Comparison of ENCODE assay signal across 12 cellular contexts in genomic region chr7:120550494-120551048, GRCh38.
DNase-seq lines count a peak whose midpoint lies in the region; ATAC-seq and TF ChIP-seq lines count a peak whose summit lies in the region.
"Had no signal": no experiment of that assay in that cellular context is flagged by ENCODE, and none has a peak within 500 bp of the region (broad histone marks: within the 10 kb centered on the region; RNA-seq: fewer than 3 reads in every experiment).

No MANE protein-coding gene starts in this region.

- intact Hi-C loops in PC-3 (cut with micrococcal nuclease), result loop anchor here (5.0 kb wide), 1 partner anchor 213 kb away; no protein-coding TSS in a partner anchor

- H3K79me1 ChIP-seq in mesenchymal stem cell (replicated peaks; ENCODE audit: low read length, poor library complexity, severe bottlenecking), result no peaks in the 10 kb centered on the region

- H3K4me3 ChIP-seq in PC-3 (ENCODE audit: low read length) (no peak overlapping the region), mesenchymal stem cell (ENCODE audit: insufficient read depth in 1 of 2, low read depth in 1 of 2, low read length in 2 of 2) (no peak overlapping the region), foreskin fibroblast (ENCODE audit: low read depth in 1 of 2, low read length in 2 of 2) (no peak overlapping the region)
- H3K4me3 ChIP-seq: SJSA1 had no signal

- H2AK5ac ChIP-seq in mesenchymal stem cell (ENCODE audit: low read length, severe bottlenecking), result no peak overlapping the region

- no peak overlapping the region for H3K4me2 ChIP-seq in PC-3 (ENCODE audit: low read length)
- no peak overlapping the region for H3K4me2 ChIP-seq in mesenchymal stem cell (ENCODE audit: low read length, poor library complexity, severe bottlenecking)

- no peak overlapping the region for H4K8ac ChIP-seq in mesenchymal stem cell (ENCODE audit: low read length)

- no peaks in the 10 kb centered on the region for H3F3A ChIP-seq in PC-3 (ENCODE audit: low read length, unreplicated experiment)

- H3K9me3 Mint-ChIP-seq in activated T-cell treated with anti-CD3 and anti-CD28 coated beads, Interleukin-2, amount 50 U/mL, for 24 hours, result no peaks in the 10 kb centered on the region

- H3K79me2 ChIP-seq in PC-3 (ENCODE audit: low read length), result no peaks in the 10 kb centered on the region

- BruUV-seq in PC-3 (replicated peaks; lab: Mats Ljungman, UMichigan), result no TSS peak

- peak; percentile 39 for ATAC-seq in HG03095 (IDR thresholded peaks at IDR 0.05; ENCODE audit: unreplicated experiment)
- ATAC-seq in PC-3, result peak; percentile 64
- ATAC-seq in GM21529 (IDR thresholded peaks at IDR 0.05; ENCODE audit: unreplicated experiment), result no peak
- ATAC-seq: activated CD8-positive, alpha-beta T cell treated with anti-CD3 and anti-CD28 coated beads, Interleukin-2, amount 10 ng/mL, durations not matched to agents 7 days and 5 days had no signal

- H4K20me1 ChIP-seq in PC-3 (ENCODE audit: low read length), result no peaks in the 10 kb centered on the region

- H3K14ac ChIP-seq in mesenchymal stem cell (ENCODE audit: low read length in 2 of 2), result no peak overlapping the region

- DNase-seq in DMS53 (lab: John Stamatoyannopoulos, UW), result peak; percentile 14
- DNase-seq in DMS53 treated with DMSO at 0.1 percent for 48 hours (lab: John Stamatoyannopoulos, UW; ENCODE audit: unreplicated experiment), result no peak
- DNase-seq in PC-3, result peak; percentile 14
- peak; percentile 68 for DNase-seq in mesenchymal stem cell
- DNase-seq in activated T-cell treated with anti-CD3 and anti-CD28 coated beads, Interleukin-2, amount 50 U/mL, for 24 hours, result no peak
- DNase-seq in foreskin fibroblast, result no peak
- DNase-seq: activated CD8-positive, alpha-beta T cell treated with anti-CD3 and anti-CD28 coated beads, Interleukin-2, amount 10 ng/mL, durations not matched to agents 7 days and 5 days; HCEC 1CT had no signal

- no peak overlapping the region for H4K91ac ChIP-seq in mesenchymal stem cell (ENCODE audit: low read length)

- no peaks in the 10 kb centered on the region for H3K36me3 ChIP-seq in PC-3 (ENCODE audit: low read depth, low read length)
- H3K36me3 ChIP-seq in mesenchymal stem cell (ENCODE audit: control insufficient read depth in 1 of 2, insufficient read depth in 2 of 2, low read depth in 1 of 2, low read length in 2 of 2), result no peaks in the 10 kb centered on the region
- H3K36me3 ChIP-seq: SJSA1 had no signal

- CTCF ChIA-PET in PC-3 (lab: Charles Lee), result no interaction called here

- no peak overlapping the region for H3K4ac ChIP-seq in mesenchymal stem cell (ENCODE audit: low read depth in 1 of 2, low read length in 2 of 2)

- no peak overlapping the region for H2BK120ac ChIP-seq in mesenchymal stem cell (ENCODE audit: low read depth, low read length)

- H3K4me1 Mint-ChIP-seq in activated T-cell treated with anti-CD3 and anti-CD28 coated beads, Interleukin-2, amount 50 U/mL, for 24 hours (ENCODE audit: low read depth), result no peaks in the 10 kb centered on the region

- no peaks in the 10 kb centered on the region for H3K9me2 ChIP-seq in PC-3 (replicated peaks; ENCODE audit: low read length)

- H3K18ac ChIP-seq in mesenchymal stem cell (ENCODE audit: low read depth in 1 of 2, low read length in 2 of 2), result no peak overlapping the region

- H3K27ac ChIP-seq in PC-3 (ENCODE audit: low read length), result no peak overlapping the region
- H3K27ac ChIP-seq in mesenchymal stem cell (ENCODE audit: low read length, poor library complexity, severe bottlenecking), result no peak overlapping the region
- H3K27ac ChIP-seq: 22Rv1, SJSA1 had no signal

- TF ChIP-seq CTCF in PC-3 (conservative IDR thresholded peaks at IDR 0.05; ENCODE audit: low read depth, low read length) (no peak), foreskin fibroblast (IDR thresholded peaks at IDR 0.05; ENCODE audit: low read depth, low read length) (no peak)

- H2BK15ac ChIP-seq in mesenchymal stem cell (ENCODE audit: low read depth, poor library complexity, severe bottlenecking), result no peak overlapping the region

- H3K4me3 Mint-ChIP-seq in activated T-cell treated with anti-CD3 and anti-CD28 coated beads, Interleukin-2, amount 50 U/mL, for 24 hours, result no peak overlapping the region
- H3K4me3 Mint-ChIP-seq: activated CD8-positive, alpha-beta T cell treated with anti-CD3 and anti-CD28 coated beads, Interleukin-2, amount 10 ng/mL, durations not matched to agents 7 days and 5 days had no signal

- H2AFZ ChIP-seq in PC-3 (ENCODE audit: low read length) (no peak overlapping the region), mesenchymal stem cell (ENCODE audit: low read depth, low read length) (no peak overlapping the region)

- H3K27me3 ChIP-seq in PC-3 (ENCODE audit: low read length) (no peaks in the 10 kb centered on the region), mesenchymal stem cell (ENCODE audit: control insufficient read depth in 1 of 2, insufficient read depth in 1 of 2, low read length in 2 of 2) (no peaks in the 10 kb centered on the region)

- no peaks in the 10 kb centered on the region for H3K27me3 Mint-ChIP-seq in activated T-cell treated with anti-CD3 and anti-CD28 coated beads, Interleukin-2, amount 50 U/mL, for 24 hours

- no peaks in the 10 kb centered on the region for H3K4me1 ChIP-seq in PC-3 (ENCODE audit: insufficient read depth, low read length)
- H3K4me1 ChIP-seq in mesenchymal stem cell (ENCODE audit: control insufficient read depth, insufficient read depth, low read depth, low read length), result no peaks in the 10 kb centered on the region
- H3K4me1 ChIP-seq: SJSA1 had no signal

- H2BK5ac ChIP-seq in mesenchymal stem cell (ENCODE audit: low read depth, low read length, poor library complexity, severe bottlenecking), result no peak overlapping the region

- H2BK12ac ChIP-seq in mesenchymal stem cell (ENCODE audit: low read length in 2 of 2), result no peak overlapping the region

- no peaks in the 10 kb centered on the region for H3K36me3 Mint-ChIP-seq in activated T-cell treated with anti-CD3 and anti-CD28 coated beads, Interleukin-2, amount 50 U/mL, for 24 hours (ENCODE audit: low read depth)

- no CpG with 5 or more reads among the region's 1 CpG for WGBS in mesenchymal stem cell

- H3K23ac ChIP-seq in mesenchymal stem cell (ENCODE audit: low read length in 2 of 2), result no peak overlapping the region

- H3K9me3 ChIP-seq in PC-3 (ENCODE audit: low read length), result no peaks in the 10 kb centered on the region
- no peaks in the 10 kb centered on the region for H3K9me3 ChIP-seq in mesenchymal stem cell (ENCODE audit: control insufficient read depth, low read length)
- H3K9me3 ChIP-seq: SJSA1 had no signal

- H3K9ac ChIP-seq in PC-3 (ENCODE audit: low read length) (no peak overlapping the region), mesenchymal stem cell (ENCODE audit: low read length) (no peak overlapping the region)

- POLR2A ChIA-PET in PC-3 (lab: Charles Lee; ENCODE audit: unreplicated experiment), result no interaction called here

- H3K27ac Mint-ChIP-seq in activated T-cell treated with anti-CD3 and anti-CD28 coated beads, Interleukin-2, amount 50 U/mL, for 24 hours, result no peak overlapping the region
- H3K27ac Mint-ChIP-seq: activated CD8-positive, alpha-beta T cell treated with anti-CD3 and anti-CD28 coated beads, Interleukin-2, amount 10 ng/mL, durations not matched to agents 7 days and 5 days had no signal

Comparison
In these comparisons a context has a peak if more than half of its experiments do, and no peak if none do; other contexts are left out.
1. DNase-seq: peak in DMS53 (single experiment), PC-3 (single experiment) and mesenchymal stem cell (single experiment); none in DMS53 treated with DMSO at 0.1 percent for 48 hours (single experiment), activated T-cell treated with anti-CD3 and anti-CD28 coated beads, Interleukin-2, amount 50 U/mL, for 24 hours (single experiment) and foreskin fibroblast (0 of 2).